ENCODE assay signal across 23 cellular contexts in the genomic region with DNA sequence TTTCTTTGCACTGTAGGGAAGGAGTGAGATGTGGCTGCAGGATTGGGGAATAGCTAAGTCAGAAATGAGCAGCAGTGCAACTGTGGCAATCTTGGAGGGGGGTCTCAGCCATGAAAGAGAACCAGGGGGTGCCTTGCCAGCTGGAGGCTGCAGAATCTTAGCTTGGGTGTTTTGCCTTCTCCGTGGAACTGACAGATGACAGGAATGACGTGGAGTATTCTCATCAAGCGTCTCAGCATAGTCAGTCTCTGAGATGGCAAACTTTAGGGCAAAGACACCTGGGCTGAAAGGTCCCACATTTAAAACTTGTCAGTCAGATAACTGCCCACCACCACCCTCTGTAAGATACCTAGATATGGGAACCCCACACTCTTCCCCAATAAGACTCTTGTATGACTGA.
"Had no signal": no experiment of that assay in that cellular context is flagged by ENCODE, and none has a peak within 500 bp of the region (broad histone marks: within the 10 kb centered on the region; RNA-seq: fewer than 3 reads in every experiment).

No MANE protein-coding gene starts in this region.

- FAIRE-seq: urothelium cell line had no signal

- ATAC-seq: activated T-cell treated with anti-CD3 and anti-CD28 coated beads, Interleukin-2, amount 50 U/mL, for 72 hours; left cardiac atrium; natural killer cell treated with Interleukin-12 subunit alpha and Interleukin-12 subunit beta and Interleukin-15 and Interleukin-18, amount 100 ng/mL, for 72 hours had no signal

- H3K9ac ChIP-seq: parathyroid adenoma had no signal

- H3K4me3 ChIP-seq: esophagus muscularis mucosa, sigmoid colon, tibial nerve had no signal

- H3K9me3 Mint-ChIP-seq: activated T-cell treated with anti-CD3 and anti-CD28 coated beads, Interleukin-2, amount 50 U/mL, for 72 hours; dendritic cell treated with granulocyte-macrophage colony-stimulating factor and Interleukin-4, amounts not matched to agents 40 ng/mL and 50 ng/mL, for 4 days; natural killer cell treated with Interleukin-12 subunit alpha and Interleukin-12 subunit beta and Interleukin-15 and Interleukin-18, amount 100 ng/mL, for 72 hours had no signal

- H3K27me3 Mint-ChIP-seq: dendritic cell treated with granulocyte-macrophage colony-stimulating factor and Interleukin-4, amounts not matched to agents 40 ng/mL and 50 ng/mL, for 4 days; natural killer cell treated with Interleukin-12 subunit alpha and Interleukin-12 subunit beta and Interleukin-15 and Interleukin-18, amount 100 ng/mL, for 72 hours had no signal

- DNase-seq: activated CD4-positive, alpha-beta T cell treated with anti-CD3 and anti-CD28 coated beads for 1 hour; activated CD8-positive, alpha-beta memory T cell treated with anti-CD3 and anti-CD28 coated beads for 24 hours; activated CD8-positive, alpha-beta memory T cell treated with anti-CD3 and anti-CD28 coated beads, Interleukin-2, amount 50 U/mL, for 48 hours; activated effector memory CD4-positive, alpha-beta T cell treated with anti-CD3 and anti-CD28 coated beads, Interleukin-2, amount 50 U/mL, for 16 hours; activated naive CD4-positive, alpha-beta T cell treated with anti-CD3 and anti-CD28 coated beads, Interleukin-2, amount 50 U/mL, for 16 hours; activated T-cell treated with anti-CD3 and anti-CD28 coated beads, Interleukin-2, amount 50 U/mL, for 72 hours; aorta; effector CD8-positive, alpha-beta T cell; left cardiac atrium; mesendoderm; sigmoid colon; stimulated activated CD4-positive, alpha-beta T cell treated with anti-CD3 and anti-CD28 coated beads, Interleukin-12 subunit alpha, Interleukin-12 subunit beta, amount 100 ng/mL, for 4 hours; stimulated activated CD4-positive, alpha-beta T cell treated with anti-CD3 and anti-CD28 coated beads, Interleukin-1b, Interleukin-23, amount 100 ng/mL, for 48 hours; stimulated activated naive CD4-positive, alpha-beta T cell treated with Interleukin-2 at 50 U/mL for 16 hours; T-helper 2 cell; WERI-Rb-1 had no signal

- H3K36me3 Mint-ChIP-seq: natural killer cell treated with Interleukin-12 subunit alpha and Interleukin-12 subunit beta and Interleukin-15 and Interleukin-18, amount 100 ng/mL, for 72 hours had no signal

- H2AFZ ChIP-seq: parathyroid adenoma had no signal

- H3K27ac Mint-ChIP-seq: activated T-cell treated with anti-CD3 and anti-CD28 coated beads, Interleukin-2, amount 50 U/mL, for 72 hours; dendritic cell treated with granulocyte-macrophage colony-stimulating factor and Interleukin-4, amounts not matched to agents 40 ng/mL and 50 ng/mL, for 4 days; natural killer cell treated with Interleukin-12 subunit alpha and Interleukin-12 subunit beta and Interleukin-15 and Interleukin-18, amount 100 ng/mL, for 72 hours had no signal

- H3K79me2 ChIP-seq: parathyroid adenoma had no signal

- H3K27ac ChIP-seq: esophagus muscularis mucosa, neutrophil, parathyroid adenoma, sigmoid colon, tibial nerve, WERI-Rb-1 had no signal

- H3K4me3 Mint-ChIP-seq: activated T-cell treated with anti-CD3 and anti-CD28 coated beads, Interleukin-2, amount 50 U/mL, for 72 hours; dendritic cell treated with granulocyte-macrophage colony-stimulating factor and Interleukin-4, amounts not matched to agents 40 ng/mL and 50 ng/mL, for 4 days; natural killer cell treated with Interleukin-12 subunit alpha and Interleukin-12 subunit beta and Interleukin-15 and Interleukin-18, amount 100 ng/mL, for 72 hours had no signal

- H3K4me1 ChIP-seq: esophagus muscularis mucosa, parathyroid adenoma, sigmoid colon, tibial nerve had no signal

- H3K27me3 ChIP-seq: neutrophil, sigmoid colon, tibial nerve had no signal

- H3K36me3 ChIP-seq: esophagus muscularis mucosa, neutrophil, sigmoid colon, tibial nerve, WERI-Rb-1 had no signal

- H3K9me3 ChIP-seq: esophagus muscularis mucosa, neutrophil, sigmoid colon, tibial nerve had no signal
